Comparison of ENCODE assay signal across 8 cellular contexts in the genomic region with DNA sequence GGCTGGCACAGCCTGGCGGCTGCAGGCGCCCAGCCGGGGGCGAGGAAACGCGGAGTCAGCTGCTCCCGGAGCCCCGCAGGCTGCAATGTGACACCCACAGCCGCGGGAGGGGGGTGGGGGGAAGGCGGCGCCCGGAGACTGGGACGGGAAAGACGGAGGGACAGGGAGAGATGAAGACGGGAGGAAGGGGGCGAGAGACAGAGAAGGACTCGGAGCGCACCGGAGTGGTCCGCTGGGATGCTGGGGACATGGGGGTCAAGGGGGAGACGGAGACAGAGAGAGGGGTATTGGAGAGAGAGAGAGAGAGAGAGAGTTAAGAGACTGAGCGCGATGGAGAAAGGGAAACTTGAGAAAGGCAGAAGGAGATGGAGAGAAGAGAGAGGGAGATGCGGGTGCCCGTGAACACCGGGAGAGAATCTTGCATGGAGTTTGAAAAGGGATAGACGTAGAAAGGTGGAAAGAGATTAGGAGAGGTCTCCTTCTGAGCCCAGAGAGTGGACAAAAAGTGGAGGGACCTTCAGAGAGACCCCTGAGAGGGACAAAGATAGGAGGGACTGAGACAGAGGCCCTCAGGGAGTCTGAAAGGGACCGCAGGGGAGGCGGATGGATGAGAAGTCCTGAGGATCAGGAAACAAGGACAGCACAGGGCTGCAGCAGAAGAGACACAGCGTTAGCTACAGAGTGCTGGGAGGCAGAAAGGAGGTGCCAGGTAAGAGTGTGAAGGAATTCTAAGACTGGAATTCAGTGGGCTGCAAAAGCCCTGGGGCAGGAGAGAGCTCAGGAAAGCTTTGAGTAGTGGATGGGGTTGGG. TPM values are rescaled to one million over a fixed set of nuclear protein-coding genes. Genes with fewer than 3 reads are reported as not detected.
DNase-seq lines count a peak whose midpoint lies in the region; ATAC-seq and TF ChIP-seq lines count a peak whose summit lies in the region.

No MANE protein-coding gene starts in this region.

- H3K4me3 Mint-ChIP-seq in CD4-positive, alpha-beta T cell, result peak overlapping the region; percentile 84
- peak overlapping the region; percentile 56 for H3K4me3 Mint-ChIP-seq in memory B cell

- POLR2A ChIA-PET in CD4-positive, alpha-beta T cell (lab: Charles Lee), result interaction anchor here (1.1 to 1.6 kb wide), 2 partner anchors 17 to 40 kb away, joined by 3 to 7 read pairs; no protein-coding TSS in a partner anchor

- H3K27me3 Mint-ChIP-seq in CD4-positive, alpha-beta T cell, result peaks cover 24% of the 10 kb centered on the region
- peaks cover 17% of the 10 kb centered on the region for H3K27me3 Mint-ChIP-seq in memory B cell

- intact Hi-C loops in CD4-positive, alpha-beta T cell (cut with DNase I, micrococcal nuclease), result no loop called here

- peaks cover 19% of the 10 kb centered on the region for H3K27me3 ChIP-seq in CD4-positive, alpha-beta T cell (ENCODE audit: control insufficient read depth, insufficient read depth, low read length)

- no peaks in the 10 kb centered on the region for H3K9me3 ChIP-seq in CD4-positive, alpha-beta T cell (ENCODE audit: control insufficient read depth, low read length)

- ATAC-seq in CD4-positive, alpha-beta T cell (ENCODE audit: poor library complexity), result no peak
- ATAC-seq in memory B cell (ENCODE audit: low read depth), result no peak

- no peak overlapping the region for H3K27ac ChIP-seq in CD4-positive, alpha-beta T cell (ENCODE audit: low read depth, low read length)
- no peak overlapping the region for H3K27ac ChIP-seq in urinary bladder (ENCODE audit: low read depth)

- H3K27ac Mint-ChIP-seq in CD4-positive, alpha-beta T cell, result no peak overlapping the region
- H3K27ac Mint-ChIP-seq in memory B cell, result no peak overlapping the region

- H3K9me3 Mint-ChIP-seq in CD4-positive, alpha-beta T cell, result no peaks in the 10 kb centered on the region
- no peaks in the 10 kb centered on the region for H3K9me3 Mint-ChIP-seq in memory B cell

- CTCF ChIA-PET in CD4-positive, alpha-beta T cell (lab: Charles Lee), result interaction anchor here (0.7 kb wide), 1 partner anchor 30 kb away, joined by 3 read pairs; no protein-coding TSS in a partner anchor

- peaks cover 2% of the 10 kb centered on the region for H3K4me1 ChIP-seq in urinary bladder (ENCODE audit: insufficient read depth)

- no peaks in the 10 kb centered on the region for H3K36me3 ChIP-seq in urinary bladder (ENCODE audit: insufficient read depth)

- peak overlapping the region; percentile 75 for H3K4me3 ChIP-seq in urinary bladder (ENCODE audit: low read depth, low read length)

- no peak for DNase-seq in CD4-positive, alpha-beta T cell
- DNase-seq in NCI-H2171 (lab: John Stamatoyannopoulos, UW), result peak; percentile 32
- DNase-seq in dedifferentiated amniotic fluid mesenchymal stem cell (ENCODE audit: extremely low spot score), result peak; percentile 20
- no peak for DNase-seq in memory B cell (ENCODE audit: low spot score in 2 of 2)
- DNase-seq in activated CD4-positive, CD25-positive, alpha-beta regulatory T cell (lab: John Stamatoyannopoulos, UW), result no peak
- DNase-seq in DMS153 treated with DMSO at 0.1 percent for 48 hours (lab: John Stamatoyannopoulos, UW; ENCODE audit: unreplicated experiment), result no peak
- DNase-seq in RPMI8226, result no peak

- H3K4me1 Mint-ChIP-seq in CD4-positive, alpha-beta T cell (ENCODE audit: low read depth), result peaks cover 11% of the 10 kb centered on the region
- peaks cover 9% of the 10 kb centered on the region for H3K4me1 Mint-ChIP-seq in memory B cell

- H3K36me3 Mint-ChIP-seq in CD4-positive, alpha-beta T cell (ENCODE audit: low read depth), result peaks cover 21% of the 10 kb centered on the region
- H3K36me3 Mint-ChIP-seq in memory B cell, result peaks cover 3% of the 10 kb centered on the region

- 7% methylated on average over 31 of the region's 31 CpGs for WGBS in urinary bladder

- no peak for TF ChIP-seq CTCF in CD4-positive, alpha-beta T cell (IDR thresholded peaks at IDR 0.05)

RNA-seq across cellular contexts. Expression of gene SCN1B, which starts 1.0 kb away (rescaled TPM):
- total RNA-seq in CD4-positive, alpha-beta T cell, result 1 to 10 TPM; 1.4 to 2.3 TPM
- total RNA-seq in urinary bladder, result 1.6 TPM
- 15.1 TPM for polyA plus RNA-seq in urinary bladder

RNA-seq across cellular contexts. Expression of gene HPN, which starts 10.2 kb away (rescaled TPM):
- not detected for total RNA-seq in CD4-positive, alpha-beta T cell
- not detected for total RNA-seq in urinary bladder
- 0.73 TPM for polyA plus RNA-seq in urinary bladder

RNA-seq across cellular contexts. Expression of gene GRAMD1A, which starts 31.2 kb away (rescaled TPM):
- 100 to 1,000 TPM; 221 to 229 TPM for total RNA-seq in CD4-positive, alpha-beta T cell
- 34.2 TPM for total RNA-seq in urinary bladder
- 74.0 TPM for polyA plus RNA-seq in urinary bladder

Comparison
In these comparisons a context has a peak if more than half of its experiments do, and no peak if none do; other contexts are left out.
1. DNase-seq: peak in NCI-H2171 (single experiment) and dedifferentiated amniotic fluid mesenchymal stem cell (single experiment); none in CD4-positive, alpha-beta T cell (0 of 10), memory B cell (0 of 2), activated CD4-positive, CD25-positive, alpha-beta regulatory T cell (0 of 4), DMS153 treated with DMSO at 0.1 percent for 48 hours (single experiment) and RPMI8226 (single experiment).